In genomic region chr2:12819098-12819465, GRCh38 we compare ENCODE assay signal across 1 cellular context.
TF ChIP-seq lines count a peak whose summit lies in the region.

No MANE protein-coding gene starts in this region.

TF ChIP-seq in SK-N-SH treated with all-trans-retinoic acid at 6 μM for 48 hours, 23 proteins besides CTCF, POLR2A, EP300 and RAD21 (continued from another document):
- TF ChIP-seq ZNF8 (CRISPR knock-in tag; IDR thresholded peaks at IDR 0.05): no peak; the same call in 1 of the 2 replicates
TF ChIP-seq in SK-N-SH treated with all-trans-retinoic acid at 6 μM for 48 hours: peak in this region for 8.
